Comparison of ENCODE assay signal across 17 cellular contexts in the genomic region with DNA sequence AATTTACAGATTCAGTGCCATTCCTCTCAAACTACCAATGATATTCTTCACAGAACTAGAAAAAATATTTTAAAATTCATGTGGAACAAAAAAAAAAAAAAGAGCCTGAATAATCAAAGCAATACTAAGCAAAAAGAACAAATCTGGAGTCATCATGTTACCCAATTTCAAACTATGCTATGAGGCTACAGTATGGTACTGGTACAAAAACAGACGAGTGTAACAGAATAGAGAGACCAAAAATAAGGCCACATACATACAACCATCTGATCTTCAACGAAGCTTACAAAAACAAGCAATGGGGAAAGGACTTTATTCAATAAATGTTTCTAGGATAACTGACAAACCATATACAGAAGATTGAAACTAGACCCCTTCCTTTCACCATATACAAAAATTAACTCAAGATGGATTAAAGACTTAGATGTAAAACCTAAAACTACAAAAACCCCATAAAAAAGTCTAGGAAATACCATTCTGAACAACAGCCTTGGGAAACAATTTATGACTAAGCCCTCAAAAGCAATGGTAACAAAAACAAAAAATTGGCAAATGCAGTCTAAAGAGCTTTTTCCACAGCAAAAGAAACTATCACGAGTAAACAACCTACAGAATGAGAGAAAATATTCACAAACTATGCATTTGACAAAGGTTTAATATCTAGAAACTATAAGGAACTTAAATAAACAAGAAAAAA.
"Had no signal": no experiment of that assay in that cellular context is flagged by ENCODE, and none has a peak within 500 bp of the region (broad histone marks: within the 10 kb centered on the region; RNA-seq: fewer than 3 reads in every experiment).

No MANE protein-coding gene starts in this region.

- H3K27ac ChIP-seq: coronary artery, psoas muscle, suprapubic skin, upper lobe of left lung, WERI-Rb-1 had no signal

- ATAC-seq: activated CD4-positive, alpha-beta T cell treated with anti-CD3 and anti-CD28 coated beads for 36 hours; natural killer cell treated with Interleukin-12 subunit alpha and Interleukin-12 subunit beta and Interleukin-15 and Interleukin-18, amount 100 ng/mL, for 72 hours; psoas muscle; sciatic nerve; stimulated activated naive CD8-positive, alpha-beta T cell treated with anti-CD3 and anti-CD28 coated beads, Interleukin-15, Interleukin-2, amounts not matched to agents 100 U/mL and 50 U/mL, for 24 hours had no signal

- H3K27me3 ChIP-seq: suprapubic skin, upper lobe of left lung had no signal

- DNase-seq: activated CD4-positive, alpha-beta memory T cell treated with anti-CD3 and anti-CD28 coated beads, Interleukin-2, amount 10 ng/mL, durations not matched to agents 7 days and 5 days; activated CD4-positive, alpha-beta T cell treated with anti-CD3 and anti-CD28 coated beads for 36 hours; activated gamma-delta T cell; activated T-cell treated with anti-CD3 and anti-CD28 coated beads, Interleukin-2, amount 50 U/mL, for 48 hours; aorta; effector CD8-positive, alpha-beta T cell; nucleus accumbens; psoas muscle; stimulated activated CD4-positive, alpha-beta T cell treated with anti-CD3 and anti-CD28 coated beads, Interleukin-12 subunit alpha, Interleukin-12 subunit beta, amount 100 ng/mL, for 4 hours; stimulated activated naive CD8-positive, alpha-beta T cell treated with anti-CD3 and anti-CD28 coated beads, Interleukin-15, Interleukin-2, amounts not matched to agents 100 U/mL and 50 U/mL, for 24 hours; T-helper 9 cell; upper lobe of left lung; WERI-Rb-1 had no signal

- H3K4me3 ChIP-seq: coronary artery, psoas muscle, suprapubic skin, upper lobe of left lung had no signal

- H3K36me3 ChIP-seq: suprapubic skin, upper lobe of left lung, WERI-Rb-1 had no signal

- H3K9me3 ChIP-seq: psoas muscle, upper lobe of left lung had no signal

- H3K4me1 ChIP-seq: psoas muscle, suprapubic skin, upper lobe of left lung had no signal
